1 cellular context compared by ENCODE assay signal in the genomic region with DNA sequence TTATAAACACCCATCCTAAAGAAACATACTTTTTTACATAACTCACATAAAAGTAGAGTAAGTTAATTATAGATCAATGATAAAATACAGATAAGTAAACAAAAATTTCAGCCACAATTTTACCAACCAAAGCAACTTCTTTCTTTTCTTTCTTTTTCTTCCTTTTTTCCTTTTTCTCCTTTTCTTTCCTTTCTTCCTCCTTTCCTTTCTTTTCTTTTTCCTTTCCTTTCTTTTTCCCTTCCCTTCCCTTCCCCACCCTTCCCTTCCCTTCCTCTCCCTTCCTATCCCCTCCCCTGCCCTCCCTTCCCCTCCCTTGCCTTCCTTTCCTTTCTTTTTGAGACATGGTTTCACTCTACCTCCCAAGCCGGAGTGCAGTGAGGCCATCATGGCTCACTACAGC.
A peak's percentile ranks its signal among the peaks of the same experiment; 100 is the strongest.
TF ChIP-seq lines count a peak whose summit lies in the region.

No MANE protein-coding gene starts in this region.

TF ChIP-seq in HEK293, 187 proteins besides CTCF, POLR2A, EP300 and RAD21:
- 0 out of 2 replicates have a peak, but pooled peaks have one; percentile 23 for TF ChIP-seq PRDM1 (tag by site-specific recombination; IDR thresholded peaks at IDR 0.05)
- TF ChIP-seq ZNF596 (tag by site-specific recombination; IDR thresholded peaks at IDR 0.05) = no peak
- no peak for TF ChIP-seq ZNF391 (tag by site-specific recombination; IDR thresholded peaks at IDR 0.05; ENCODE audit: borderline replicate concordance, low read depth)
